ENCODE assay signal across 8 cellular contexts in the genomic region with DNA sequence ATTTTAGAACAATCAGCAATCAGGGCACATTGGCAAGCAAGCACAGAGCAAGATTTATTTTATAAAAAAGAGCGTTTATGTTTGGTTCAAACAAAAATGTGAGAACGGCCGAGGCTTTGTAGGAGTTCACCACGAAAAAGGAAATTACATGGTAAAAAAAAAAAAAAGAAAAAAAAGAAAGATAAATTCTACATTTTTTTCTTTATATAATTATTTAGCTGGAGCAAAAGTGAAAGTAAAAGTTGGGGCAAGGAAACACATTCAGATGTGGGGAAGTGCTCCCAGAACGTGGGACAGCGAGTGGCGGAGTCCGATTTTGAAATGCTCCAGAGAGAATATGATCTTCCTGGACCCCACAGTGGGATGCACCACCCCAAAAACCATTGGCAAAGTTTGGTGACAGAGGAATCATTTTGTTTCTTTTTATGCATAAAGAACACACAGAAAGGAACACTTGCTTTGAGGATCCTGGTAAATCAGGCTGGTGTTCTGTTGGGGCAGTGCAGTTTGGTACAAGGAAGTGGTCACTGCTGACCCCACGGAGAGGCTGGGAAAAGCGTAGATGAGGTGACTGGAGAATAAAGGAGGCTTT. TPM values are rescaled to one million over a fixed set of nuclear protein-coding genes. Genes with fewer than 3 reads are reported as not detected.
DNase-seq lines count a peak whose midpoint lies in the region; ATAC-seq and TF ChIP-seq lines count a peak whose summit lies in the region.

No MANE protein-coding gene starts in this region.

- TF ChIP-seq CTCF in OCI-LY7 (conservative IDR thresholded peaks at IDR 0.05; ENCODE audit: low read length) (no peak), BE2C (IDR thresholded peaks at IDR 0.05; ENCODE audit: low read depth, low read length) (no peak)

- no peaks in the 10 kb centered on the region for H3K36me3 ChIP-seq in OCI-LY7 (ENCODE audit: insufficient read depth, low read length)
- H3K36me3 ChIP-seq in effector memory CD4-positive, alpha-beta T cell (ENCODE audit: control insufficient read depth, insufficient read depth, low read length): no peaks in the 10 kb centered on the region
- H3K36me3 ChIP-seq in BE2C: no peaks in the 10 kb centered on the region

- no peaks in the 10 kb centered on the region for H3K79me2 ChIP-seq in OCI-LY7 (ENCODE audit: insufficient read depth, low read depth, low read length)

- peaks cover 17 to 49% (median 40%) of the 10 kb centered on the region in 4 donors for H3K4me1 Mint-ChIP-seq in naive thymus-derived CD8-positive, alpha-beta T cell

- no peaks in the 10 kb centered on the region for H3K27me3 ChIP-seq in effector memory CD4-positive, alpha-beta T cell (replicated peaks; ENCODE audit: control insufficient read depth, insufficient read depth, low read length, poor library complexity, severe bottlenecking)
- no peaks in the 10 kb centered on the region for H3K27me3 ChIP-seq in BE2C

- ATAC-seq in naive thymus-derived CD8-positive, alpha-beta T cell: peak; percentile 11 to 24

- peaks cover 0 to 3% (median 0%) of the 10 kb centered on the region in 9 donors for H3K9me3 Mint-ChIP-seq in naive thymus-derived CD8-positive, alpha-beta T cell

- H3K4me3 Mint-ChIP-seq in naive thymus-derived CD8-positive, alpha-beta T cell: peak overlapping the region; percentile 92 to 100 (median 98)

- H3K4me3 ChIP-seq in OCI-LY7 (ENCODE audit: low read depth, low read length, poor library complexity, severe bottlenecking) (no peak overlapping the region), BE2C (ENCODE audit: low read depth, low read length) (no peak overlapping the region)
- H3K4me3 ChIP-seq in effector memory CD4-positive, alpha-beta T cell (ENCODE audit: insufficient read depth, low read depth, low read length, poor library complexity, severe bottlenecking): peak overlapping the region; percentile 63

- peak overlapping the region; percentile 29; the same call in 1 of the 2 replicates for H2AFZ ChIP-seq in OCI-LY7 (ENCODE audit: low read length)

- CTCF ChIA-PET in OCI-LY7 (lab: Charles Lee; ENCODE audit: unreplicated experiment): no interaction called here

- intact Hi-C loops in OCI-LY7 (cut with micrococcal nuclease; ENCODE audit: unreplicated experiment): no loop called here

- no peaks in the 10 kb centered on the region for H3K9me3 ChIP-seq in OCI-LY7 (ENCODE audit: low read length)
- H3K9me3 ChIP-seq in effector memory CD4-positive, alpha-beta T cell (ENCODE audit: control insufficient read depth, low read length): no peaks in the 10 kb centered on the region
- H3K9me3 ChIP-seq in BE2C: no peaks in the 10 kb centered on the region

- DNase-seq in EL (peak; percentile 25), OCI-LY7 (ENCODE audit: low spot score) (no peak), BE2C (no peak), NCI-H1930 (lab: John Stamatoyannopoulos, UW) (no peak), NCI-H82 (lab: John Stamatoyannopoulos, UW) (no peak), T-helper 9 cell (no peak)
- peak in 1 of 3 donors; percentile 12 for DNase-seq in effector memory CD4-positive, alpha-beta T cell
- DNase-seq in naive thymus-derived CD8-positive, alpha-beta T cell: peak in 1 of 10 donors; percentile 77

- peak overlapping the region; percentile 54; the same call in 1 of the 2 replicates for H3K4me2 ChIP-seq in OCI-LY7 (ENCODE audit: low read length)

- BruUV-seq in OCI-LY7 (replicated peaks; lab: Mats Ljungman, UMichigan): no TSS peak

- H3K4me1 ChIP-seq in OCI-LY7 (ENCODE audit: insufficient read depth, low read length, poor library complexity, severe bottlenecking): peaks cover 8% of the 10 kb centered on the region
- peaks cover 41% of the 10 kb centered on the region for H3K4me1 ChIP-seq in effector memory CD4-positive, alpha-beta T cell (ENCODE audit: control insufficient read depth, insufficient read depth, low read length, poor library complexity, severe bottlenecking)
- no peaks in the 10 kb centered on the region for H3K4me1 ChIP-seq in BE2C

- H3K27ac ChIP-seq in OCI-LY7 (ENCODE audit: low read depth, low read length, poor library complexity, severe bottlenecking): no peak overlapping the region
- peak overlapping the region; percentile 95 for H3K27ac ChIP-seq in effector memory CD4-positive, alpha-beta T cell (ENCODE audit: insufficient read depth, low read length, poor library complexity, severe bottlenecking)

- no peaks in the 10 kb centered on the region for H3K27me3 Mint-ChIP-seq in naive thymus-derived CD8-positive, alpha-beta T cell

- peak overlapping the region; percentile 97 to 100 (median 100) for H3K27ac Mint-ChIP-seq in naive thymus-derived CD8-positive, alpha-beta T cell

- no peaks in the 10 kb centered on the region for H3K9me2 ChIP-seq in OCI-LY7 (ENCODE audit: insufficient read depth, low read length)

- H4K20me1 ChIP-seq in OCI-LY7 (ENCODE audit: insufficient read depth, low read length): no peaks in the 10 kb centered on the region

- peaks cover 0 to 4% (median 2%) of the 10 kb centered on the region in 3 donors for H3K36me3 Mint-ChIP-seq in naive thymus-derived CD8-positive, alpha-beta T cell

- POLR2A ChIA-PET in OCI-LY7 (lab: Charles Lee): interaction anchor here (0.7 kb wide), 1 partner anchor 161 kb away, joined by 3 read pairs; no protein-coding TSS in a partner anchor
- POLR2A ChIA-PET in naive thymus-derived CD8-positive, alpha-beta T cell (lab: Charles Lee): interaction anchor here (0.7 to 10.1 kb wide), 16 partner anchors 8 to 268 kb away, joined by 3 to 625 read pairs (median 4); partner anchors contain the start of genes MRPS6 and SLC5A3

RNA-seq across cellular contexts. Expression of gene ATP5PO, which starts 16.3 kb away (rescaled TPM):
- total RNA-seq in OCI-LY7 (2014; rRNA removed; shearing (Covaris generic)): 180 and 210 TPM in 2 replicates
- 206 and 227 TPM in 2 replicates for total RNA-seq in OCI-LY7 (2022)
- total RNA-seq in naive thymus-derived CD8-positive, alpha-beta T cell: 100 to 1,000 TPM; 139 to 151 TPM
- polyA plus RNA-seq in naive thymus-derived CD8-positive, alpha-beta T cell: 100 to 1,000 TPM; 367 to 461 (median 455) TPM
- 561 TPM for polyA plus RNA-seq in BE2C (2012; ENCODE audit: insufficient read depth, insufficient read length, low read depth)
